ENCODE assay signal across 8 cellular contexts in the genomic region with DNA sequence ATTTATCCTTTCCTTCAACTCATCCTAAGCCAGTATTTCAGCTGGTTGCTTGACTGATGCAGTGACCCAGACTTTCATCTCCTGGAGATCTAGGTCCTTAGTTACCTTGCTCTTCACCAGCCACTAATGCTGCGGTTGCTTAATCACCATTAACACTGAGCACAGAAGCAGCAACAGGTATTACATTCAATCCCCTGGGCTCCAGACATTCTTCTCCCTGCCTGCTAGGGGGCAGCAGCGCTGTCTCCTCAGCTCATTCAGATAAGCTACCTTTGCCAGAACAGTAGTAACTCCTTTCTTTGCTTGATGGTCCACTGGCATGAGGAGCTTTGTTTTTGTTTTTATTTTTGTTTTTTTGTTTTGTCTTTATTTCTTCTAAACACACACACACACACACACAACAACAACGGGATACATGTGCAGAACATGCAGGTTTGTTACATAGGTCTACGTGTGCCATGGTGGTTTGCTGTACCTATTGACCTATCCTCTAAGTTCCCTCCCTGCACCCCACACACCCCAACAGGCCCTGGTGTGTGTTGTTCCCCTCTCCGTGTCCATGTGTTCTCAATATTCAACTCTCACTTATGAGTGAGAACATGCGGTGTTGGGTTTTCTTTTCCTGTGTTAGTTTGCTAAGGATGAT.
DNase-seq lines count a peak whose midpoint lies in the region; ATAC-seq and TF ChIP-seq lines count a peak whose summit lies in the region.

No MANE protein-coding gene starts in this region.

- 85 to 86% (median 85%) methylated on average over 6 of the region's 6 CpGs for WGBS in ovary, 3 donors

- no peaks in the 10 kb centered on the region for H3K36me3 ChIP-seq in NT2/D1 (ENCODE audit: insufficient read depth, insufficient read length, low read length)
- H3K36me3 ChIP-seq in ovary: no peaks in the 10 kb centered on the region

- POLR2A ChIA-PET in AG04450 (lab: Yijun Ruan, JAX): no interaction called here

- intact Hi-C loops in ovary (cut with DNase I): no loop called here

- TF ChIP-seq POLR2A in ovary (IDR thresholded peaks at IDR 0.05): no peak

- no peak for TF ChIP-seq EP300 in ovary (IDR thresholded peaks at IDR 0.05)

- H3K4me3 ChIP-seq in AG04450 (ENCODE audit: low read depth, low read length) (no peak overlapping the region), NT2/D1 (ENCODE audit: insufficient read length, low read depth) (no peak overlapping the region), fibroblast of pulmonary artery (replicated peaks; ENCODE audit: low read depth, low read length) (no peak overlapping the region), ovary (no peak overlapping the region)

- DNase-seq in AG04450 (ENCODE audit: low read depth, low spot score) (no peak), NT2/D1 (ENCODE audit: low read depth, low spot score) (peak; percentile 64), fibroblast of pulmonary artery (ENCODE audit: low read depth) (peak; percentile 40), ovary (no peak), NCI-H128 (lab: John Stamatoyannopoulos, UW; ENCODE audit: unreplicated experiment) (no peak), hepatic stellate cell (ENCODE audit: low spot score) (no peak)

- CTCF ChIA-PET in AG04450 (lab: Charles Lee): interaction anchor here (0.6 to 1.2 kb wide), 6 partner anchors 8 to 425 kb away, joined by 3 to 5 read pairs (median 4); no protein-coding TSS in a partner anchor

- TF ChIP-seq CTCF in AG04450 (IDR thresholded peaks at IDR 0.05; ENCODE audit: low read depth, low read length) (peak; percentile 52), fibroblast of pulmonary artery (IDR thresholded peaks at IDR 0.05; ENCODE audit: low read length, missing control alignments) (peak; percentile 57), ovary (IDR thresholded peaks at IDR 0.05) (no peak)

- H3K9ac ChIP-seq in NT2/D1 (ENCODE audit: insufficient read length, low read depth): no peak overlapping the region

- no peaks in the 10 kb centered on the region for H3K9me3 ChIP-seq in AG04450 (ENCODE audit: control insufficient read depth, insufficient read depth, low read length)
- peaks cover 7% of the 10 kb centered on the region for H3K9me3 ChIP-seq in NT2/D1 (ENCODE audit: insufficient read depth, low read length)
- no peaks in the 10 kb centered on the region for H3K9me3 ChIP-seq in ovary

- H3K27ac ChIP-seq in AG04450 (ENCODE audit: low read depth, low read length) (no peak overlapping the region), ovary (no peak overlapping the region)

- peak; percentile 54 for ATAC-seq in GM21723 (IDR thresholded peaks at IDR 0.05; ENCODE audit: unreplicated experiment)
- ATAC-seq in GM21737 (IDR thresholded peaks at IDR 0.05; ENCODE audit: unreplicated experiment): no peak

- H3K4me1 ChIP-seq in NT2/D1 (ENCODE audit: insufficient read depth, insufficient read length) (no peaks in the 10 kb centered on the region), ovary (ENCODE audit: insufficient read depth) (no peaks in the 10 kb centered on the region)

- H3K27me3 ChIP-seq in AG04450 (ENCODE audit: control insufficient read depth, insufficient read depth, low read length): no peaks in the 10 kb centered on the region
- no peaks in the 10 kb centered on the region for H3K27me3 ChIP-seq in NT2/D1 (ENCODE audit: insufficient read depth, insufficient read length)
- no peaks in the 10 kb centered on the region for H3K27me3 ChIP-seq in ovary

Comparison
In these comparisons a context has a peak if more than half of its experiments do, and no peak if none do; other contexts are left out.
1. DNase-seq: peak in NT2/D1 (single experiment) and fibroblast of pulmonary artery (single experiment); none in AG04450 (single experiment), ovary (0 of 5), NCI-H128 (single experiment) and hepatic stellate cell (single experiment).
2. CTCF ChIP-seq: peak in AG04450 (single experiment) and fibroblast of pulmonary artery (single experiment); none in ovary (0 of 3).